In the genomic region with DNA sequence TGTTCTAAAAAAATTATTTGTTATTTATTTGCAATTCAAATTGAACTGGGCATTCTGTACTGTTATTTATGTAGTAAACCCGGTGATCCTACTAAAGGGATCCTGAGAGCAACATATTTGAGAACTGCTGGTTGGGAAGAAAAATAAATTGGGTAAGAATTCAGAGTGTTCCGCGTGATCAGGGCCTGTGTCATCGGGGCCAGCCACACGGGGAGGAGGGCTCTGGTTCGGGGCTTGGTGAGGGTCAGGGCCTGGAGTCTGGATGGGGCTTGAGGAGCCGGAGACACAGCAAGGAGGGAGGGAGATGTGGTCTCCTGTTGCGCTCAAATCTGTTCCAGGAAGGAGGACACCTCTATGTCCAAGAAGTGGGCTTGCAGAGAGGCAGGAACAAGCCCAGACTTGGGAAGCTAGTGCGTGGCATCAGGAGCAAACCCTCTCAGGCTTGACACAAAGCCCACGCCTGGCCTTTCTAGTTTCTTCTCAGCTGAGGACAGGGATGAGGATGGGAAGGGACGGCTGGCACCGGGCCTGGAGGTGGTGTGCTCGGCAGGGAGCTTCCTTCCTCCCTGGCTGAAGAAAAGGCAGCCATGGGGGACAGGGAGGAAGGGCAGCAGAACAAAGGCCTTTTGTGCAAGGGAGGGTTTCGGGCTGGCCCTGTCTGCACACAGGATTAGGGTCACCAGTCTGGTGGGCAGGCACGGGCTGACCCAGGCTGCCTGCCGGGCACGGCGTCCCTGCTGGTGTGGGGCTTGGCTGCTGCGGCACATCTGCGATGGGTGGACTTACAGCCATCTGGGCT, we compare ENCODE assay signal across 13 cellular contexts. TPM values are rescaled to one million over a fixed set of nuclear protein-coding genes. Genes with fewer than 3 reads are reported as not detected.
DNase-seq lines count a peak whose midpoint lies in the region; ATAC-seq, FAIRE-seq and TF ChIP-seq lines count a peak whose summit lies in the region.
"Had no signal": no experiment of that assay in that cellular context is flagged by ENCODE, and none has a peak within 500 bp of the region (broad histone marks: within the 10 kb centered on the region; RNA-seq: fewer than 3 reads in every experiment).

No MANE protein-coding gene starts in this region.

- peak overlapping the region; percentile 43 for H3K27ac Mint-ChIP-seq in astrocyte (ENCODE audit: unreplicated experiment)
- H3K27ac Mint-ChIP-seq in activated CD8-positive, alpha-beta T cell treated with anti-CD3 and anti-CD28 coated beads for 36 hours: no peak overlapping the region
- H3K27ac Mint-ChIP-seq: CD4-positive, CD25-positive, alpha-beta regulatory T cell had no signal

- peak; percentile 82 for ATAC-seq in sciatic nerve
- ATAC-seq in activated CD8-positive, alpha-beta T cell treated with anti-CD3 and anti-CD28 coated beads for 36 hours: no peak
- ATAC-seq: Panc1 had no signal

- H2AFZ ChIP-seq in astrocyte (ENCODE audit: low read depth, low read length): peak overlapping the region; percentile 94

- H4K20me1 ChIP-seq in astrocyte (ENCODE audit: insufficient read depth, low read length): no peaks in the 10 kb centered on the region

- TF ChIP-seq CTCF in astrocyte (IDR thresholded peaks at IDR 0.05; ENCODE audit: insufficient read depth, low read depth, low read length) (no peak), left ventricle myocardium inferior (IDR thresholded peaks at IDR 0.05; ENCODE audit: borderline replicate concordance) (no peak)
- TF ChIP-seq CTCF in activated CD8-positive, alpha-beta T cell treated with anti-CD3 and anti-CD28 coated beads for 36 hours (IDR thresholded peaks at IDR 0.05): no peak

- peaks cover 11% of the 10 kb centered on the region for H3K9me3 Mint-ChIP-seq in astrocyte (ENCODE audit: unreplicated experiment)
- peaks cover 6% of the 10 kb centered on the region for H3K9me3 Mint-ChIP-seq in activated CD8-positive, alpha-beta T cell treated with anti-CD3 and anti-CD28 coated beads for 36 hours

- CTCF ChIA-PET in activated CD8-positive, alpha-beta T cell treated with anti-CD3 and anti-CD28 coated beads for 36 hours (lab: Charles Lee): interaction anchor here (1.3 kb wide), 2 partner anchors 15 to 122 kb away, joined by 3 to 8 read pairs; no protein-coding TSS in a partner anchor

- peaks cover 11% of the 10 kb centered on the region for H3K4me1 ChIP-seq in astrocyte (ENCODE audit: insufficient read depth, low read length)
- H3K4me1 ChIP-seq in left ventricle myocardium inferior: peaks cover 21% of the 10 kb centered on the region

- peak overlapping the region; percentile 27 for H3K27ac ChIP-seq in astrocyte (ENCODE audit: low read depth, low read length)
- H3K27ac ChIP-seq in left ventricle myocardium inferior (replicated peaks): peak overlapping the region; percentile 75

- H3K36me3 ChIP-seq in astrocyte (ENCODE audit: insufficient read depth, low read length): no peaks in the 10 kb centered on the region
- no peaks in the 10 kb centered on the region for H3K36me3 ChIP-seq in left ventricle myocardium inferior

- peak; percentile 62 for DNase-seq in GM03348 (ENCODE audit: low spot score)
- no peak for DNase-seq in astrocyte (ENCODE audit: low read depth)
- DNase-seq in left ventricle myocardium inferior: peak; percentile 28
- no peak for DNase-seq in sciatic nerve (ENCODE audit: low spot score)
- DNase-seq in CD1c-positive myeloid dendritic cell (ENCODE audit: extremely low spot score): no peak
- DNase-seq in SIG-M5 (lab: John Stamatoyannopoulos, UW): no peak
- DNase-seq in activated effector memory CD4-positive, alpha-beta T cell treated with anti-CD3 and anti-CD28 coated beads, Interleukin-2, amount 50 U/mL, for 16 hours: no peak
- DNase-seq in activated CD8-positive, alpha-beta T cell treated with anti-CD3 and anti-CD28 coated beads for 36 hours: no peak
- DNase-seq: activated gamma-delta T cell; CD4-positive, CD25-positive, alpha-beta regulatory T cell; dermis blood vessel endothelial cell; NCI-H1694 treated with DMSO at 0.1 percent for 48 hours had no signal

- POLR2A ChIA-PET in activated CD8-positive, alpha-beta T cell treated with anti-CD3 and anti-CD28 coated beads for 36 hours (lab: Charles Lee): no interaction called here

- intact Hi-C loops in left ventricle myocardium inferior (cut with micrococcal nuclease): no loop called here
- intact Hi-C loops in sciatic nerve (cut with DNase I): no loop called here
- intact Hi-C loops in activated CD8-positive, alpha-beta T cell treated with anti-CD3 and anti-CD28 coated beads for 36 hours (cut with micrococcal nuclease): no loop called here

- H3K36me3 Mint-ChIP-seq in astrocyte (ENCODE audit: low read depth, unreplicated experiment): peaks cover 2% of the 10 kb centered on the region
- H3K36me3 Mint-ChIP-seq in activated CD8-positive, alpha-beta T cell treated with anti-CD3 and anti-CD28 coated beads for 36 hours (ENCODE audit: low read depth): no peaks in the 10 kb centered on the region
- H3K36me3 Mint-ChIP-seq: CD4-positive, CD25-positive, alpha-beta regulatory T cell had no signal

- H3K9me3 ChIP-seq in astrocyte (ENCODE audit: insufficient read depth, low read depth, low read length) (no peaks in the 10 kb centered on the region), left ventricle myocardium inferior (replicated peaks) (no peaks in the 10 kb centered on the region)

- H3K9ac ChIP-seq in astrocyte (ENCODE audit: low read length): peak overlapping the region; percentile 20

- H3K4me3 ChIP-seq in astrocyte (ENCODE audit: insufficient read depth, low read depth, low read length) (no peak overlapping the region), left ventricle myocardium inferior (no peak overlapping the region)

- H3K4me1 Mint-ChIP-seq in astrocyte (ENCODE audit: low read depth, unreplicated experiment): peaks cover 6% of the 10 kb centered on the region
- no peaks in the 10 kb centered on the region for H3K4me1 Mint-ChIP-seq in activated CD8-positive, alpha-beta T cell treated with anti-CD3 and anti-CD28 coated beads for 36 hours (ENCODE audit: low read depth)

- no peaks in the 10 kb centered on the region for H3K79me2 ChIP-seq in astrocyte (ENCODE audit: insufficient read depth, low read length)

- H3K27me3 Mint-ChIP-seq in astrocyte (ENCODE audit: low read depth, unreplicated experiment): peaks cover 20% of the 10 kb centered on the region
- H3K27me3 Mint-ChIP-seq in activated CD8-positive, alpha-beta T cell treated with anti-CD3 and anti-CD28 coated beads for 36 hours: no peaks in the 10 kb centered on the region

- no peak for FAIRE-seq in astrocyte (lab: Jason Lieb, UNC)

- H3K27me3 ChIP-seq in astrocyte (ENCODE audit: insufficient read depth, low read length): peaks cover 7% of the 10 kb centered on the region
- H3K27me3 ChIP-seq in left ventricle myocardium inferior (ENCODE audit: low read depth): peaks cover 17% of the 10 kb centered on the region

- H3K4me3 Mint-ChIP-seq in astrocyte (ENCODE audit: unreplicated experiment): no peak overlapping the region
- H3K4me3 Mint-ChIP-seq in activated CD8-positive, alpha-beta T cell treated with anti-CD3 and anti-CD28 coated beads for 36 hours: no peak overlapping the region
- H3K4me3 Mint-ChIP-seq: CD4-positive, CD25-positive, alpha-beta regulatory T cell had no signal

- peak overlapping the region; percentile 28 for H3K4me2 ChIP-seq in astrocyte (ENCODE audit: low read length)

RNA-seq across cellular contexts. Expression of a gene that starts 22.9 kb away (rescaled TPM):
- 36.6 and 57.3 TPM in 2 replicates for total RNA-seq in astrocyte
- total RNA-seq in left ventricle myocardium inferior: 56.7 TPM
- 236 TPM for total RNA-seq in sciatic nerve
- total RNA-seq in activated CD8-positive, alpha-beta T cell treated with anti-CD3 and anti-CD28 coated beads for 36 hours: 10 to 100 TPM in 1 of 2 experiments, 1 to 10 TPM in 1; 8.4 to 13.7 TPM
- total RNA-seq: CD4-positive, CD25-positive, alpha-beta regulatory T cell had no signal

RNA-seq across cellular contexts. Expression of a gene that starts 45.9 kb away (rescaled TPM):
- total RNA-seq in astrocyte: 8.6 and 9.5 TPM in 2 replicates
- total RNA-seq in left ventricle myocardium inferior: 34.3 TPM
- total RNA-seq in sciatic nerve: 38.8 TPM
- total RNA-seq in activated CD8-positive, alpha-beta T cell treated with anti-CD3 and anti-CD28 coated beads for 36 hours: 1 to 10 TPM; 1.8 to 2.0 TPM

Comparison
In these comparisons a context has a peak if more than half of its experiments do, and no peak if none do; other contexts are left out.
1. DNase-seq: peak in GM03348 (single experiment) and left ventricle myocardium inferior (single experiment); none in astrocyte (single experiment), sciatic nerve (single experiment), CD1c-positive myeloid dendritic cell (single experiment), SIG-M5 (single experiment), activated effector memory CD4-positive, alpha-beta T cell treated with anti-CD3 and anti-CD28 coated beads, Interleukin-2, amount 50 U/mL, for 16 hours (single experiment) and activated CD8-positive, alpha-beta T cell treated with anti-CD3 and anti-CD28 coated beads for 36 hours (single experiment).